In the genomic region with DNA sequence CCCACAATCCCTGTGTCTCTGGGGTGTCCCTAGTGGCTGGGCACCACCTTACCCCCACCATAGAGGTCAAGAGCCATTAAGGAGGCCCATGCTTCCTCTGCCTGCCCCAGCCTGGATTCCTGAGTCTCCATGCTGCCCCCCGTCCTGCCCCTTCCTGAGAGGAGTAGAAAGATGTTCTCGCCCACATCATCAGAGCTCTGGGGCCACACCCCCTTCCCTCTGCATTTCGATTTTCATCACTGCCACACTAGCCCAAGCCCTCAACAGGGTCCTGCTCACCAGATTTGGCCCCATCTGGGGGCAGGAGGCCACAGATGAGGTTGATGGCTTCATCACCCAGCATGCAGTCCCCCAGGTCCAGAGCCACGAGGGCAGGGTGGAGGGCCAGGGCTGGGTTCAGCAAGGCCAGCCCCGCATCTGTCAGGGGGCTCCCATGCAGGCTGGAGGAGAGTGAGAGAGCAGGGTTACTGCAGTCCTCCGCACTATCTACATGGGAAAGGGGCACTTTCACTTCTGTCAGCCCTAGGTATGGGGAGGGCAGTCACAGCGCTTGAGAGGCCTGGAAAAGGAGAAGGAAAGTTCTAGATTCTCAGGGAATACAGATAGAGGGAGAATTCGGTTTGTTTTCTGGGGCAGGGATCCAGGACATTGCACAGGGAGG, we compare ENCODE assay signal across 8 cellular contexts. TPM values are rescaled to one million over a fixed set of nuclear protein-coding genes. Genes with fewer than 3 reads are reported as not detected.
DNase-seq lines count a peak whose midpoint lies in the region.

No MANE protein-coding gene starts in this region.

- POLR2A ChIA-PET in activated CD4-positive, alpha-beta memory T cell treated with anti-CD3 and anti-CD28 coated beads, Interleukin-2, amount 10 ng/mL, durations not matched to agents 7 days and 5 days (lab: Charles Lee) = interaction anchor here (1.8 to 3.8 kb wide), 2 partner anchors 8 to 14 kb away, joined by 5 to 31 read pairs; partner anchors contain the start of genes POLR1C and YIPF3

- no peaks in the 10 kb centered on the region for H3K9me3 Mint-ChIP-seq in activated naive CD4-positive, alpha-beta T cell treated with anti-CD3 and anti-CD28 coated beads, Interleukin-2, amount 10 ng/mL, durations not matched to agents 7 days and 5 days
- no peaks in the 10 kb centered on the region for H3K9me3 Mint-ChIP-seq in activated CD4-positive, alpha-beta memory T cell treated with anti-CD3 and anti-CD28 coated beads, Interleukin-2, amount 10 ng/mL, durations not matched to agents 7 days and 5 days

- no peaks in the 10 kb centered on the region for H3K9me3 ChIP-seq in iPS-18c (ENCODE audit: control insufficient read depth, insufficient read depth, low read length)

- H3K4me1 Mint-ChIP-seq in activated naive CD4-positive, alpha-beta T cell treated with anti-CD3 and anti-CD28 coated beads, Interleukin-2, amount 10 ng/mL, durations not matched to agents 7 days and 5 days = peaks cover 17% of the 10 kb centered on the region
- peaks cover 20% of the 10 kb centered on the region for H3K4me1 Mint-ChIP-seq in activated CD4-positive, alpha-beta memory T cell treated with anti-CD3 and anti-CD28 coated beads, Interleukin-2, amount 10 ng/mL, durations not matched to agents 7 days and 5 days

- DNase-seq in activated naive CD4-positive, alpha-beta T cell treated with anti-CD3 and anti-CD28 coated beads, Interleukin-2, amount 10 ng/mL, durations not matched to agents 7 days and 5 days = no peak
- DNase-seq in activated naive CD4-positive, alpha-beta T cell treated with Interleukin-2 at 50 U/mL for 16 hours = no peak
- no peak for DNase-seq in activated CD4-positive, alpha-beta memory T cell treated with anti-CD3 and anti-CD28 coated beads, Interleukin-2, amount 10 ng/mL, durations not matched to agents 7 days and 5 days
- no peak for DNase-seq in inferior parietal cortex (ENCODE audit: extremely low spot score)
- DNase-seq in AG08396 (ENCODE audit: low spot score) = no peak
- DNase-seq in HUDEP-2 (lab: John Stamatoyannopoulos, UW; ENCODE audit: unreplicated experiment in 76 of 76) = no peak

- CTCF ChIA-PET in activated naive CD4-positive, alpha-beta T cell treated with anti-CD3 and anti-CD28 coated beads, Interleukin-2, amount 10 ng/mL, durations not matched to agents 7 days and 5 days (lab: Charles Lee) = interaction anchor here (1.4 to 4.9 kb wide), 9 partner anchors 8 to 279 kb away, joined by 3 to 46 read pairs (median 17); partner anchors contain the start of genes CRIP3, DLK2, DNPH1 and POLR1C
- CTCF ChIA-PET in activated CD4-positive, alpha-beta memory T cell treated with anti-CD3 and anti-CD28 coated beads, Interleukin-2, amount 10 ng/mL, durations not matched to agents 7 days and 5 days (lab: Charles Lee) = interaction anchor here (3.0 to 4.1 kb wide), 4 partner anchors 10 to 279 kb away, joined by 19 to 62 read pairs (median 32); partner anchors contain the start of genes DLK2, DNPH1, POLR1C and YIPF3

- peak overlapping the region; percentile 73 for H3K4me3 Mint-ChIP-seq in activated naive CD4-positive, alpha-beta T cell treated with anti-CD3 and anti-CD28 coated beads, Interleukin-2, amount 10 ng/mL, durations not matched to agents 7 days and 5 days
- H3K4me3 Mint-ChIP-seq in activated CD4-positive, alpha-beta memory T cell treated with anti-CD3 and anti-CD28 coated beads, Interleukin-2, amount 10 ng/mL, durations not matched to agents 7 days and 5 days = peak overlapping the region; percentile 79

- no peak overlapping the region for H3K27ac Mint-ChIP-seq in activated naive CD4-positive, alpha-beta T cell treated with anti-CD3 and anti-CD28 coated beads, Interleukin-2, amount 10 ng/mL, durations not matched to agents 7 days and 5 days
- no peak overlapping the region for H3K27ac Mint-ChIP-seq in activated CD4-positive, alpha-beta memory T cell treated with anti-CD3 and anti-CD28 coated beads, Interleukin-2, amount 10 ng/mL, durations not matched to agents 7 days and 5 days

- H3K27ac ChIP-seq in temporal lobe (ENCODE audit: low read depth, low read length) = peak overlapping the region; percentile 23

- H3K36me3 Mint-ChIP-seq in activated naive CD4-positive, alpha-beta T cell treated with anti-CD3 and anti-CD28 coated beads, Interleukin-2, amount 10 ng/mL, durations not matched to agents 7 days and 5 days = peaks cover 34% of the 10 kb centered on the region
- H3K36me3 Mint-ChIP-seq in activated CD4-positive, alpha-beta memory T cell treated with anti-CD3 and anti-CD28 coated beads, Interleukin-2, amount 10 ng/mL, durations not matched to agents 7 days and 5 days (ENCODE audit: low read depth) = peaks cover 30% of the 10 kb centered on the region

- H3K27me3 Mint-ChIP-seq in activated naive CD4-positive, alpha-beta T cell treated with anti-CD3 and anti-CD28 coated beads, Interleukin-2, amount 10 ng/mL, durations not matched to agents 7 days and 5 days = peaks cover 34% of the 10 kb centered on the region
- H3K27me3 Mint-ChIP-seq in activated CD4-positive, alpha-beta memory T cell treated with anti-CD3 and anti-CD28 coated beads, Interleukin-2, amount 10 ng/mL, durations not matched to agents 7 days and 5 days = peaks cover 17% of the 10 kb centered on the region

- H3K4me3 ChIP-seq in iPS-18c (ENCODE audit: insufficient read depth, low read depth, low read length) = peak overlapping the region; percentile 71; the same call in 1 of the 2 replicates

RNA-seq across cellular contexts. Expression of gene LRRC73, which starts 1.5 kb away (rescaled TPM):
- under 1 TPM; 0.23 to 0.25 TPM for total RNA-seq in activated CD4-positive, alpha-beta memory T cell treated with anti-CD3 and anti-CD28 coated beads, Interleukin-2, amount 10 ng/mL, durations not matched to agents 7 days and 5 days
- total RNA-seq in temporal lobe = 5.7 TPM

RNA-seq across cellular contexts. Expression of gene YIPF3, which starts 8.1 kb away (rescaled TPM):
- total RNA-seq in activated CD4-positive, alpha-beta memory T cell treated with anti-CD3 and anti-CD28 coated beads, Interleukin-2, amount 10 ng/mL, durations not matched to agents 7 days and 5 days = 10 to 100 TPM; 71.5 to 77.4 TPM
- 61.0 TPM for total RNA-seq in temporal lobe

RNA-seq across cellular contexts. Expression of gene POLR1C, which starts 8.3 kb away (rescaled TPM):
- total RNA-seq in activated CD4-positive, alpha-beta memory T cell treated with anti-CD3 and anti-CD28 coated beads, Interleukin-2, amount 10 ng/mL, durations not matched to agents 7 days and 5 days = 10 to 100 TPM; 24.1 to 24.3 TPM
- total RNA-seq in temporal lobe = 18.4 TPM

RNA-seq across cellular contexts. Expression of gene TJAP1, which starts 31.2 kb away (rescaled TPM):
- total RNA-seq in activated CD4-positive, alpha-beta memory T cell treated with anti-CD3 and anti-CD28 coated beads, Interleukin-2, amount 10 ng/mL, durations not matched to agents 7 days and 5 days = 10 to 100 TPM; 34.7 to 36.6 TPM
- total RNA-seq in temporal lobe = 4.4 TPM

RNA-seq across cellular contexts. Expression of gene DLK2, which starts 53.3 kb away (rescaled TPM):
- total RNA-seq in activated CD4-positive, alpha-beta memory T cell treated with anti-CD3 and anti-CD28 coated beads, Interleukin-2, amount 10 ng/mL, durations not matched to agents 7 days and 5 days = under 1 TPM; 0.18 to 0.50 TPM
- 4.4 TPM for total RNA-seq in temporal lobe
